ENCODE assay signal across 1 cellular context in the genomic region with DNA sequence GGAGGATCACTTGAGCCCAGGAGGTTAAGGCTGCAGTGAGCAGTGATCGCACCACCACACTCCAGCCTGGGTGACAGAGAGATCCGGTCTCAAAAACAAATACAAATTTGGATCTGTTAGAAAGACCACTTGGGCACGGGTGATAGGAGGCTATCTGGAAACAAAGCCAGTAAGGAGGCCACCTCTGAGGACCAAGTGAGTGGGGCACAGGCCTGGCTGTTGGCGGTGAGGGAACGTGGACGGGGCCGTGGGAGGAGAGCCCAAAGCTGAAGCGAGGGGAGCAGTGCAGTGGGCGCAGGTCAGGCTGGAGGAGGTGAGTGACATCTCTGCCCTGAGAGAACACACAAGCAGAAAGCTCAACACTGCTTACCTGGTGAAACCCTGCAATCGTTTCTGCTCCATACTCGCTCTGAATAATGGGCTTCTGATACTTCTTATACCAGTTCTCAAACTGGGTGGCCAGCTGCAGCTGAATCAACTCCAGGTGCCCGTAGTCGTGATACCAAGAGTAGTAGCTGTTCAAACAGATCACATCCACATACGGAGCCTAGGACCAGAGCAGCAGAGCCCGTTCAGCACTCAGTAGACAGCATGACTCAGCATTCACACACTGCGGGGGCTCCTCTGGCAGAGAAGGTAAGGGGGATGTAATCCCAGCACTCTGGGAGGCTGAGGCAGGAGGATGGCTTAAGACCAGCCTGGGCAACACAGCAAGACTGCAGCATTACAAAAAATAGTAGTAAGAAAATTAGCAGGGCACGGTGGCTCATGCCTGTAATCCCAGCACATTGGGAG.
TF ChIP-seq lines count a peak whose summit lies in the region.

No MANE protein-coding gene starts in this region.

TF ChIP-seq in HepG2, 621 proteins besides CTCF, POLR2A, EP300 and RAD21:
- TF ChIP-seq, protein P1, sequence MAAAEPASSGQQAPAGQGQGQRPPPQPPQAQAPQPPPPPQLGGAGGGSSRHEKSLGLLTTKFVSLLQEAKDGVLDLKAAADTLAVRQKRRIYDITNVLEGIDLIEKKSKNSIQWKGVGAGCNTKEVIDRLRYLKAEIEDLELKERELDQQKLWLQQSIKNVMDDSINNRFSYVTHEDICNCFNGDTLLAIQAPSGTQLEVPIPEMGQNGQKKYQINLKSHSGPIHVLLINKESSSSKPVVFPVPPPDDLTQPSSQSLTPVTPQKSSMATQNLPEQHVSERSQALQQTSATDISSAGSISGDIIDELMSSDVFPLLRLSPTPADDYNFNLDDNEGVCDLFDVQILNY (CRISPR knock-in tag; conservative IDR thresholded peaks at IDR 0.05): no peak
- TF ChIP-seq MAFK (conservative IDR thresholded peaks at IDR 0.05 in 1 of 2, IDR thresholded peaks at IDR 0.05 in 1 of 2; ENCODE audit: low read length in 2 of 2) (peak; percentile 23 to 29; a peak in 3 of 4 replicates), NFE2L2 (IDR thresholded peaks at IDR 0.05; ENCODE audit: low read length) (peak; percentile 58), CCDC6 (CRISPR knock-in tag; IDR thresholded peaks at IDR 0.05) (no peak), GATA4 (IDR thresholded peaks at IDR 0.05; ENCODE audit: borderline replicate concordance, low read depth) (no peak), NCOR1 (IDR thresholded peaks at IDR 0.05; ENCODE audit: borderline replicate concordance, low read length) (no peak), ZNF605 (CRISPR knock-in tag; IDR thresholded peaks at IDR 0.05) (no peak)
- TF ChIP-seq, protein P2, sequence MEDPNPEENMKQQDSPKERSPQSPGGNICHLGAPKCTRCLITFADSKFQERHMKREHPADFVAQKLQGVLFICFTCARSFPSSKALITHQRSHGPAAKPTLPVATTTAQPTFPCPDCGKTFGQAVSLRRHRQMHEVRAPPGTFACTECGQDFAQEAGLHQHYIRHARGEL (CRISPR knock-in tag; IDR thresholded peaks at IDR 0.05): no peak
